1 cellular context compared by ENCODE assay signal in the genomic region with DNA sequence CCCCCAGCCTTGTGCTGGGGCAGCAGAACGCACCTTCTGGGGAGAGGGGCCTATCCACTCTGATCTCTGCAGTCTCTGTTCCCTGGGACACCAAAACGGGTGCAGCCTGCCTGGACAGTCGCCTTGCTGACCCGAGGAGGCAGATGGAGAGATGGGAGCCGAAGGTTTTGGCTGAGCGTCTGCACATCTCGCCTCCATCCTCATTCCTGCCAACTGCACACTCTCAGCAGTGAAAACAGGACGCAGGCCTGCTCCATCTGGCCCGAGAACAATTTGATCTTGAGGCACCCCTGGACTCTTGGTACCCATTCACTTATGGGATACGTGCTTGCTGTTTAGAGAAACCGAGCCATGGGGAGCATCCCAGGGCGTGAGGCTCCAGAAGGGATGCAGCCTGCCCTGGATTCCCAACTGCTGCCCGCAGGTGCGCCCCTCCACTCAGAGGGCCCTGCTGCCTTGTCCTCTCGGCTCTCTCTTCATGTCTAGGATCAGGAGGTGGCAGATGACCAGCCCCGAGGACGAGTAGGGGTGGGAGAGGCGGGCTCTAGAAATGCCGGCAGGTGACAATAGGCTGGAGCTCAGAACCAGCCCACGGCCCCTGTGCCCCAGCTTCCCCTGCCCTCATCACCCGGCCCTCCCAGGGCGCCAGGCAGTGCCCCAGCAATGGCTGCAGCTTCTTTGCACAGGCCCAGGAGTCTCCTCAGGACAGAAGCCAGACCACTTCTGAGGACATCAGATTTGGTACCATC.
TF ChIP-seq lines count a peak whose summit lies in the region.

No MANE protein-coding gene starts in this region.

TF ChIP-seq in IMR-90, 13 proteins besides CTCF, POLR2A, EP300 and RAD21:
- TF ChIP-seq NFE2L2 (IDR thresholded peaks at IDR 0.05; ENCODE audit: low read depth, low read length) (no peak), RFX5 (IDR thresholded peaks at IDR 0.05; ENCODE audit: low read depth, low read length) (no peak), MXI1 (IDR thresholded peaks at IDR 0.05; ENCODE audit: borderline replicate concordance, low read depth, low read length) (no peak), MAFK (IDR thresholded peaks at IDR 0.05; ENCODE audit: low read depth, low read length) (no peak), FOS (IDR thresholded peaks at IDR 0.05; ENCODE audit: low read depth, low read length) (no peak), BHLHE40 (IDR thresholded peaks at IDR 0.05; ENCODE audit: low read depth, low read length) (no peak)
- TF ChIP-seq, protein P1, sequence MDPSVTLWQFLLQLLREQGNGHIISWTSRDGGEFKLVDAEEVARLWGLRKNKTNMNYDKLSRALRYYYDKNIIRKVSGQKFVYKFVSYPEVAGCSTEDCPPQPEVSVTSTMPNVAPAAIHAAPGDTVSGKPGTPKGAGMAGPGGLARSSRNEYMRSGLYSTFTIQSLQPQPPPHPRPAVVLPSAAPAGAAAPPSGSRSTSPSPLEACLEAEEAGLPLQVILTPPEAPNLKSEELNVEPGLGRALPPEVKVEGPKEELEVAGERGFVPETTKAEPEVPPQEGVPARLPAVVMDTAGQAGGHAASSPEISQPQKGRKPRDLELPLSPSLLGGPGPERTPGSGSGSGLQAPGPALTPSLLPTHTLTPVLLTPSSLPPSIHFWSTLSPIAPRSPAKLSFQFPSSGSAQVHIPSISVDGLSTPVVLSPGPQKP (IDR thresholded peaks at IDR 0.05; ENCODE audit: borderline replicate concordance, low read depth, low read length) = no peak
